8 cellular contexts compared by ENCODE assay signal in genomic region chr20:39874049-39874893, GRCh38.
DNase-seq lines count a peak whose midpoint lies in the region; TF ChIP-seq lines count a peak whose summit lies in the region.

No MANE protein-coding gene starts in this region.

- no peak overlapping the region for H3K4me3 ChIP-seq in HL-60 (replicated peaks; ENCODE audit: insufficient read depth, low read length)
- H3K4me3 ChIP-seq in NT2/D1 (ENCODE audit: insufficient read length, low read depth), result no peak overlapping the region
- H3K4me3 ChIP-seq in kidney epithelial cell (ENCODE audit: low read depth, low read length), result no peak overlapping the region
- no peak overlapping the region for H3K4me3 ChIP-seq in CD4-positive, alpha-beta memory T cell (ENCODE audit: low read length in 2 of 2)

- H3K4me3 Mint-ChIP-seq in CD4-positive, alpha-beta memory T cell, result peak overlapping the region in 1 of 8 donors; percentile 59

- peaks cover 0 to 2% of the 10 kb centered on the region in 2 donors for H3K27me3 Mint-ChIP-seq in CD4-positive, alpha-beta memory T cell

- intact Hi-C loops in CD4-positive, alpha-beta memory T cell (cut with micrococcal nuclease), result no loop called here

- DNase-seq in ELR (ENCODE audit: low read depth), result peak; percentile 90
- peak; percentile 75 for DNase-seq in GM20000 (ENCODE audit: low spot score)
- peak; percentile 25 to 63 for DNase-seq in HL-60 (ENCODE audit: low read depth in 1 of 2, low spot score in 1 of 2)
- DNase-seq in NT2/D1 (ENCODE audit: low read depth, low spot score), result peak; percentile 85
- peak; percentile 65 for DNase-seq in brain pericyte (ENCODE audit: low read depth, low spot score)
- no peak for DNase-seq in kidney epithelial cell (ENCODE audit: low read depth)
- DNase-seq in substantia nigra (lab: John Stamatoyannopoulos, UW), result peak in 36 of 49 donors; percentile 2 to 61 (median 27)
- no peak for DNase-seq in CD4-positive, alpha-beta memory T cell

- H3K4me1 ChIP-seq in NT2/D1 (ENCODE audit: insufficient read depth, insufficient read length), result no peaks in the 10 kb centered on the region
- no peaks in the 10 kb centered on the region for H3K4me1 ChIP-seq in CD4-positive, alpha-beta memory T cell (ENCODE audit: insufficient read depth, low read length)

- peak; percentile 75 for TF ChIP-seq CTCF in GM20000 (IDR thresholded peaks at IDR 0.05; ENCODE audit: extremely low read depth, missing control alignments)
- peak; percentile 87 for TF ChIP-seq CTCF in HL-60 (IDR thresholded peaks at IDR 0.05; ENCODE audit: insufficient read depth, low read length)
- peak; percentile 86 for TF ChIP-seq CTCF in kidney epithelial cell (IDR thresholded peaks at IDR 0.05; ENCODE audit: insufficient read depth, low read length, poor library complexity, severe bottlenecking)

- no peak overlapping the region for H3K9ac ChIP-seq in NT2/D1 (ENCODE audit: insufficient read length, low read depth)

- H3K27me3 ChIP-seq in HL-60 (ENCODE audit: insufficient read depth, poor library complexity, severe bottlenecking), result no peaks in the 10 kb centered on the region
- no peaks in the 10 kb centered on the region for H3K27me3 ChIP-seq in NT2/D1 (ENCODE audit: insufficient read depth, insufficient read length)
- peaks cover 3% of the 10 kb centered on the region for H3K27me3 ChIP-seq in kidney epithelial cell (ENCODE audit: control insufficient read depth, insufficient read depth, low read length)
- no peaks in the 10 kb centered on the region for H3K27me3 ChIP-seq in CD4-positive, alpha-beta memory T cell (ENCODE audit: insufficient read depth, low read length)

- H3K27ac ChIP-seq in HL-60 (replicated peaks), result no peak overlapping the region
- no peak overlapping the region for H3K27ac ChIP-seq in substantia nigra (ENCODE audit: low read depth, low read length, poor library complexity, severe bottlenecking)
- no peak overlapping the region for H3K27ac ChIP-seq in CD4-positive, alpha-beta memory T cell (ENCODE audit: low read depth, low read length)

- peaks cover 0 to 2% (median under 1%) of the 10 kb centered on the region in 4 donors for H3K4me1 Mint-ChIP-seq in CD4-positive, alpha-beta memory T cell

- no peak overlapping the region for H3K27ac Mint-ChIP-seq in CD4-positive, alpha-beta memory T cell

- H3K36me3 ChIP-seq in NT2/D1 (ENCODE audit: insufficient read depth, insufficient read length, low read length) (no peaks in the 10 kb centered on the region), kidney epithelial cell (ENCODE audit: control insufficient read depth, insufficient read depth, low read length) (no peaks in the 10 kb centered on the region)
- H3K36me3 ChIP-seq in CD4-positive, alpha-beta memory T cell (ENCODE audit: insufficient read depth, low read length), result no peaks in the 10 kb centered on the region

- POLR2A ChIA-PET in CD4-positive, alpha-beta memory T cell (lab: Charles Lee; ENCODE audit: partially characterized antibody), result no interaction called here

- no peaks in the 10 kb centered on the region for H3K36me3 Mint-ChIP-seq in CD4-positive, alpha-beta memory T cell

- H3K9me3 Mint-ChIP-seq in CD4-positive, alpha-beta memory T cell, result peaks cover 0 to 3% (median 0%) of the 10 kb centered on the region in 8 donors

- H3K9me3 ChIP-seq in NT2/D1 (ENCODE audit: insufficient read depth, low read length), result no peaks in the 10 kb centered on the region
- no peaks in the 10 kb centered on the region for H3K9me3 ChIP-seq in CD4-positive, alpha-beta memory T cell (ENCODE audit: control insufficient read depth in 1 of 2, low read length in 2 of 2)

- CTCF ChIA-PET in CD4-positive, alpha-beta memory T cell (lab: Charles Lee; ENCODE audit: partially characterized antibody), result no interaction called here

Comparison
In these comparisons a context has a peak if more than half of its experiments do, and no peak if none do; other contexts are left out.
1. DNase-seq: peak in ELR (single experiment), GM20000 (single experiment), HL-60 (2 of 2), NT2/D1 (single experiment), brain pericyte (single experiment) and substantia nigra (36 of 49); none in kidney epithelial cell (single experiment) and CD4-positive, alpha-beta memory T cell (0 of 5).
2. Peak in every context shown above with its lines, with median percentiles within 50 percentile points of each other: CTCF ChIP-seq.